11 cellular contexts compared by ENCODE assay signal in the genomic region with DNA sequence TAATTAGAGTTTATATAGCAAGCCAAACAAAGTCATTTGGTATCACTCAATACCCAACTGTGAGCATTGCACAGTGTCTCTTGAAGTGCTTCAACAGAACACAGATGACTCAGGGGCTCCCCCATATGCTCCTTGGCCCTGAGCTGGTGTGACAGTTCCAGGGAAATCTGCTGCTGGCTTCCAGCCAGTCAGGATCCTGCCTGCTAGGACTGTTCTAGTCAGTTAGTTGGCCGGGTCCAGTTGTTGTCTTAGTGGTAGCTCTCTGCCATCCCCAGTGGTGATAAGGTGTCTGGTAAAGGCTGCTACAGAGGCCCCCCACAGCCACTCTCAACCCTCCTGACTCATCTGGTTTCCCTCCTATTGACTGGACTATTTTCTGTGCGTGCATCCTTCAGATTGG.
A peak's percentile ranks its signal among the peaks of the same experiment; 100 is the strongest.
DNase-seq lines count a peak whose midpoint lies in the region; ATAC-seq and TF ChIP-seq lines count a peak whose summit lies in the region.
"Had no signal": no experiment of that assay in that cellular context is flagged by ENCODE, and none has a peak within 500 bp of the region (broad histone marks: within the 10 kb centered on the region; RNA-seq: fewer than 3 reads in every experiment).

No MANE protein-coding gene starts in this region.

- CTCF ChIA-PET in MCF 10A (lab: Yijun Ruan, JAX) (interaction anchor here (0.6 kb wide), 1 partner anchor 236 kb away, joined by 4 read pairs; no protein-coding TSS in a partner anchor), mammary epithelial cell (lab: Charles Lee; ENCODE audit: low non-redundant PET) (no interaction called here)

- no peaks in the 10 kb centered on the region for H3K27me3 Mint-ChIP-seq in MCF 10A (ENCODE audit: insufficient read depth, unreplicated experiment)

- H3K36me3 ChIP-seq in mammary epithelial cell (ENCODE audit: insufficient read depth, low read length) (no peaks in the 10 kb centered on the region), left lung (no peaks in the 10 kb centered on the region), uterus (no peaks in the 10 kb centered on the region)

- H3K27me3 ChIP-seq in mammary epithelial cell (ENCODE audit: insufficient read depth, low read length) = no peaks in the 10 kb centered on the region
- H3K27me3 ChIP-seq in left lung = no peaks in the 10 kb centered on the region
- no peaks in the 10 kb centered on the region for H3K27me3 ChIP-seq in uterus

- no peaks in the 10 kb centered on the region for H4K20me1 ChIP-seq in mammary epithelial cell (ENCODE audit: insufficient read depth, low read length)

- dilution Hi-C loops in mammary epithelial cell (cut with HindIII; ENCODE audit: low sequenced_read_pairs) = no loop called here

- H3K27ac Mint-ChIP-seq in MCF 10A (ENCODE audit: low read depth, unreplicated experiment) = no peak overlapping the region
- H3K27ac Mint-ChIP-seq: activated T-helper 1 cell treated with anti-CD3 and anti-CD28 coated beads, Interleukin-12 subunit alpha, Interleukin-12 subunit beta, Interleukin-2, Interleukin-4 antibody, amounts not matched to agents 30 ng/mL and 10 ng/mL and 1 ng/mL, durations not matched to agents 14 hours and 24 hours and 36 hours had no signal

- TF ChIP-seq CTCF in MCF 10A (IDR thresholded peaks at IDR 0.05; ENCODE audit: unreplicated experiment) = no peak
- TF ChIP-seq CTCF in mammary epithelial cell (conservative IDR thresholded peaks at IDR 0.05 in 1 of 2, IDR thresholded peaks at IDR 0.05 in 1 of 2; ENCODE audit: extremely low read depth in 1 of 2, insufficient read depth in 1 of 2, low read depth in 1 of 2, low read length in 2 of 2) = no peak
- TF ChIP-seq CTCF in left lung (IDR thresholded peaks at IDR 0.05) = no peak
- no peak for TF ChIP-seq CTCF in uterus (IDR thresholded peaks at IDR 0.05)

- no peaks in the 10 kb centered on the region for H3K36me3 Mint-ChIP-seq in MCF 10A (ENCODE audit: insufficient read depth, unreplicated experiment)

- DNase-seq in MCF 10A (ENCODE audit: unreplicated experiment) (peak; percentile 45), mammary epithelial cell (no peak), cerebellar nuclear complex (lab: John Stamatoyannopoulos, UW) (peak; percentile 8 to 79), left lung (no peak), uterus (peak; percentile 49 to 70), UCSD-AML1 (lab: John Stamatoyannopoulos, UW; ENCODE audit: unreplicated experiment) (no peak)
- DNase-seq in NK-92 treated with Interleukin-12 subunit alpha and Interleukin-12 subunit beta, amount 100 ng/mL, for 24 hours (lab: John Stamatoyannopoulos, UW) = no peak
- DNase-seq: effector memory CD4-positive, alpha-beta T cell had no signal

- no peak overlapping the region for H3K9ac ChIP-seq in mammary epithelial cell (ENCODE audit: insufficient read depth, low read length)

- H3K4me3 ChIP-seq in mammary epithelial cell (replicated peaks in 1 of 3; ENCODE audit: insufficient read depth in 1 of 3, low read depth in 2 of 3, low read length in 3 of 3) (no peak overlapping the region), left lung (no peak overlapping the region), uterus (no peak overlapping the region)
- H3K4me3 ChIP-seq: A549 had no signal

- 48% methylated on average over 2 of the region's 2 CpGs for WGBS in mammary epithelial cell (ENCODE audit: low coverage, missing lambda C conversion rate)

- H3K4me1 Mint-ChIP-seq in MCF 10A (ENCODE audit: insufficient read depth, unreplicated experiment) = peaks cover 5% of the 10 kb centered on the region

- H3K9me3 Mint-ChIP-seq in MCF 10A (ENCODE audit: unreplicated experiment) = no peaks in the 10 kb centered on the region
- H3K9me3 Mint-ChIP-seq: activated T-helper 1 cell treated with anti-CD3 and anti-CD28 coated beads, Interleukin-12 subunit alpha, Interleukin-12 subunit beta, Interleukin-2, Interleukin-4 antibody, amounts not matched to agents 30 ng/mL and 10 ng/mL and 1 ng/mL, durations not matched to agents 14 hours and 24 hours and 36 hours had no signal

- no peak for TF ChIP-seq POLR2A in uterus (IDR thresholded peaks at IDR 0.05)

- H3K9me3 ChIP-seq in mammary epithelial cell (replicated peaks; ENCODE audit: insufficient read depth, low read length) = no peaks in the 10 kb centered on the region
- no peaks in the 10 kb centered on the region for H3K9me3 ChIP-seq in left lung
- H3K9me3 ChIP-seq in uterus = no peaks in the 10 kb centered on the region
- H3K9me3 ChIP-seq: A549 had no signal

- H3K4me3 Mint-ChIP-seq in MCF 10A (ENCODE audit: unreplicated experiment) = no peak overlapping the region
- H3K4me3 Mint-ChIP-seq: activated T-helper 1 cell treated with anti-CD3 and anti-CD28 coated beads, Interleukin-12 subunit alpha, Interleukin-12 subunit beta, Interleukin-2, Interleukin-4 antibody, amounts not matched to agents 30 ng/mL and 10 ng/mL and 1 ng/mL, durations not matched to agents 14 hours and 24 hours and 36 hours had no signal

- H3K4me1 ChIP-seq in mammary epithelial cell (ENCODE audit: insufficient read depth, low read length) (peaks cover 4% of the 10 kb centered on the region), left lung (peaks cover 0 to 3% of the 10 kb centered on the region in 2 donors), uterus (no peaks in the 10 kb centered on the region)
- H3K4me1 ChIP-seq: A549 had no signal

- ATAC-seq in left lung = peak; percentile 24
- no peak for ATAC-seq in HG03025 (IDR thresholded peaks at IDR 0.05; ENCODE audit: low FRiP score, unreplicated experiment)
- ATAC-seq: A549 had no signal

- H3K4me2 ChIP-seq in mammary epithelial cell (ENCODE audit: insufficient read depth, low read depth, low read length) = no peak overlapping the region
- H3K4me2 ChIP-seq: A549 had no signal

- BruUV-seq in MCF 10A (replicated peaks; lab: Mats Ljungman, UMichigan) (no TSS peak), mammary epithelial cell (replicated peaks; lab: Mats Ljungman, UMichigan) (no TSS peak)

- in situ Hi-C loops in mammary epithelial cell (cut with MboI; ENCODE audit: low sequenced_read_pairs in 2 of 2) = no loop called here

- H3K27ac ChIP-seq in mammary epithelial cell (ENCODE audit: insufficient read depth, low read depth, low read length) (no peak overlapping the region), left lung (no peak overlapping the region), uterus (no peak overlapping the region)
- H3K27ac ChIP-seq: A549 had no signal

- POLR2A ChIA-PET in MCF 10A (lab: Yijun Ruan, JAX) = interaction anchor here (0.6 to 1.7 kb wide), 2 partner anchors 26 to 292 kb away, joined by 3 to 4 read pairs; no protein-coding TSS in a partner anchor

- H3K79me2 ChIP-seq in mammary epithelial cell (ENCODE audit: insufficient read depth, low read length) = no peaks in the 10 kb centered on the region

- H2AFZ ChIP-seq in mammary epithelial cell (ENCODE audit: low read depth, low read length) = no peak overlapping the region

- intact Hi-C loops in MCF 10A (cut with micrococcal nuclease) (no loop called here), mammary epithelial cell (cut with micrococcal nuclease) (no loop called here), left lung (cut with DNase I) (no loop called here), uterus (cut with DNase I; ENCODE audit: low total_unique reads) (no loop called here)

Comparison
In these comparisons a context has a peak if more than half of its experiments do, and no peak if none do; other contexts are left out.
1. DNase-seq: peak in MCF 10A (single experiment), cerebellar nuclear complex (2 of 2) and uterus (2 of 2); none in mammary epithelial cell (single experiment), left lung (0 of 2), UCSD-AML1 (single experiment) and NK-92 treated with Interleukin-12 subunit alpha and Interleukin-12 subunit beta, amount 100 ng/mL, for 24 hours (single experiment).